ENCODE assay signal across 8 cellular contexts in genomic region chr20:50111120-50111828, GRCh38. TPM values are rescaled to one million over a fixed set of nuclear protein-coding genes. Genes with fewer than 3 reads are reported as not detected.
DNase-seq lines count a peak whose midpoint lies in the region; ATAC-seq, FAIRE-seq and TF ChIP-seq lines count a peak whose summit lies in the region.

No MANE protein-coding gene starts in this region.

- H3F3A ChIP-seq in Loucy (ENCODE audit: low read depth), result peaks cover 13% of the 10 kb centered on the region

- BruUV-seq in HepG2 (replicated peaks; lab: Mats Ljungman, UMichigan), result no TSS peak

- H3K9me3 Mint-ChIP-seq in stimulated activated naive B cell treated with anti-CD40 and anti-IgM and Interleukin-4, amounts not matched to agents 10 μg/mL and 1 μg/mL and 100 μg/mL, for 72 hours, result peaks cover 0 to under 1% of the 10 kb centered on the region in 2 donors

- 45% methylated on average over 10 of the region's 10 CpGs for WGBS in HepG2 (ENCODE audit: low lambda C conversion rate)

- no peak for ATAC-seq in HepG2
- no peak for ATAC-seq in stimulated activated naive B cell treated with anti-CD40 and anti-IgM and Interleukin-4, amounts not matched to agents 10 μg/mL and 1 μg/mL and 100 μg/mL, for 72 hours (replicated peaks)

- peak overlapping the region; percentile 98 for H3K4me2 ChIP-seq in Loucy (ENCODE audit: low read depth, low read length, poor library complexity, severe bottlenecking)
- H3K4me2 ChIP-seq in HepG2 (ENCODE audit: low read depth, low read length), result peak overlapping the region; percentile 92

- H4K20me1 ChIP-seq in Loucy (ENCODE audit: insufficient read depth, low read length, poor library complexity, severe bottlenecking), result peaks cover 59% of the 10 kb centered on the region
- peaks cover 58% of the 10 kb centered on the region for H4K20me1 ChIP-seq in HepG2 (ENCODE audit: insufficient read depth, low read length)

- H3K27ac ChIP-seq in HepG2 (ENCODE audit: extremely low read length, insufficient read depth, low read length), result no peak overlapping the region

- FAIRE-seq in HepG2 (lab: Jason Lieb, UNC) (no peak), frontal cortex (lab: Jason Lieb, UNC) (no peak)

- no peak for TF ChIP-seq POLR2A in HepG2 (IDR thresholded peaks at IDR 0.05; ENCODE audit: insufficient read depth in 1 of 2, low read depth in 2 of 2, low read length in 2 of 2)

- H3K27me3 Mint-ChIP-seq in stimulated activated naive B cell treated with anti-CD40 and anti-IgM and Interleukin-4, amounts not matched to agents 10 μg/mL and 1 μg/mL and 100 μg/mL, for 72 hours, result no peaks in the 10 kb centered on the region

- TF ChIP-seq CTCF in AG10803 (conservative IDR thresholded peaks at IDR 0.05; ENCODE audit: low read length) (no peak), Loucy (conservative IDR thresholded peaks at IDR 0.05; ENCODE audit: low read length) (no peak), HepG2 (CRISPR knock-in tag; IDR thresholded peaks at IDR 0.05) (no peak)

- DNase-seq in AG10803 (ENCODE audit: low read depth) (peak; percentile 44), adipocyte (ENCODE audit: low read depth) (peak; percentile 85), HepG2 (ENCODE audit: low spot score) (no peak), frontal cortex (ENCODE audit: low spot score in 2 of 2) (no peak), C1 segment of cervical spinal cord (lab: John Stamatoyannopoulos, UW) (no peak), NCI-H446 treated with DMSO at 0.1 percent for 48 hours (lab: John Stamatoyannopoulos, UW) (no peak)
- DNase-seq in stimulated activated naive B cell treated with anti-CD40 and anti-IgM and Interleukin-4, amounts not matched to agents 10 μg/mL and 1 μg/mL and 100 μg/mL, for 72 hours, result no peak

- TF ChIP-seq EP300 in HepG2 (IDR thresholded peaks at IDR 0.05; ENCODE audit: low read depth in 2 of 2, low read length in 2 of 2), result no peak
- no peak for TF ChIP-seq EP300 in HepG2 (CRISPR knock-in tag; IDR thresholded peaks at IDR 0.05; ENCODE audit: borderline replicate concordance)

- H3K9me2 ChIP-seq in Loucy (replicated peaks; ENCODE audit: low read depth, low read length), result no peaks in the 10 kb centered on the region

- H3K9ac ChIP-seq in Loucy (ENCODE audit: low read depth, low read length, poor library complexity, severe bottlenecking), result peak overlapping the region; percentile 79
- peak overlapping the region; percentile 95 for H3K9ac ChIP-seq in adipocyte (ENCODE audit: low read length)
- peak overlapping the region; percentile 92 for H3K9ac ChIP-seq in HepG2 (ENCODE audit: insufficient read depth, low read depth, low read length)

- H3K4me3 ChIP-seq in AG10803 (ENCODE audit: low read length) (peak overlapping the region; percentile 88), Loucy (ENCODE audit: low read length, poor library complexity, severe bottlenecking) (peak overlapping the region; percentile 95), adipocyte (ENCODE audit: low read length) (peak overlapping the region; percentile 96), HepG2 (replicated peaks in 1 of 3; ENCODE audit: insufficient read depth in 1 of 3, low read depth in 2 of 3, low read length in 3 of 3) (peak overlapping the region; percentile 94 to 96 (median 94))

- intact Hi-C loops in HepG2 (cut with micrococcal nuclease; ENCODE audit: unreplicated experiment), result loop anchor here (5.0 kb wide), 1 partner anchor 351 kb away; no protein-coding TSS in a partner anchor

- peaks cover 22 to 34% of the 10 kb centered on the region in 2 donors for H3K36me3 Mint-ChIP-seq in stimulated activated naive B cell treated with anti-CD40 and anti-IgM and Interleukin-4, amounts not matched to agents 10 μg/mL and 1 μg/mL and 100 μg/mL, for 72 hours

- H3K9me3 ChIP-seq in Loucy (ENCODE audit: insufficient read depth, low read depth, low read length), result no peaks in the 10 kb centered on the region
- H3K9me3 ChIP-seq in adipocyte (ENCODE audit: control insufficient read depth, low read length), result no peaks in the 10 kb centered on the region
- H3K9me3 ChIP-seq in HepG2 (ENCODE audit: low read length), result no peaks in the 10 kb centered on the region

- H3K79me2 ChIP-seq in Loucy (ENCODE audit: insufficient read depth, low read length) (peaks cover 78% of the 10 kb centered on the region), HepG2 (ENCODE audit: insufficient read depth, low read length) (peaks cover 83% of the 10 kb centered on the region)

- H3K4me3 Mint-ChIP-seq in stimulated activated naive B cell treated with anti-CD40 and anti-IgM and Interleukin-4, amounts not matched to agents 10 μg/mL and 1 μg/mL and 100 μg/mL, for 72 hours, result peak overlapping the region; percentile 90 to 100

- in situ Hi-C loops in HepG2 (cut with HindIII; ENCODE audit: extremely low pct_ligation_motif_present, low pct_unique_long_range_greater_than_20kb), result loop anchor here (10.0 kb wide), 1 partner anchor 474 kb away; no protein-coding TSS in a partner anchor

- peaks cover 62 to 88% of the 10 kb centered on the region in 2 donors for H3K4me1 Mint-ChIP-seq in stimulated activated naive B cell treated with anti-CD40 and anti-IgM and Interleukin-4, amounts not matched to agents 10 μg/mL and 1 μg/mL and 100 μg/mL, for 72 hours

- H3K27me3 ChIP-seq in Loucy (ENCODE audit: insufficient read depth, low read length, poor library complexity, severe bottlenecking) (no peaks in the 10 kb centered on the region), adipocyte (replicated peaks; ENCODE audit: control insufficient read depth, insufficient read depth, low read length) (no peaks in the 10 kb centered on the region), HepG2 (ENCODE audit: control insufficient read depth in 1 of 2, insufficient read depth in 2 of 2, low read length in 2 of 2) (no peaks in the 10 kb centered on the region; a peak in 1 of 5 replicates)

- CTCF ChIA-PET in HepG2 (lab: Yijun Ruan, JAX; ENCODE audit: low intra/inter-chr PET ratio, low total read pairs), result no interaction called here

- no peaks in the 10 kb centered on the region for H3K36me3 ChIP-seq in Loucy (ENCODE audit: insufficient read depth, low read length)
- H3K36me3 ChIP-seq in adipocyte (ENCODE audit: control insufficient read depth, insufficient read depth, low read length, severe bottlenecking), result peaks cover 6% of the 10 kb centered on the region
- H3K36me3 ChIP-seq in HepG2 (replicated peaks in 1 of 2; ENCODE audit: control insufficient read depth in 1 of 2, insufficient read depth in 2 of 2, low read length in 2 of 2), result peaks cover 11 to 14% of the 10 kb centered on the region in 2 experiments; a peak in 4 of 5 replicates

- H3K4me1 ChIP-seq in Loucy (ENCODE audit: insufficient read depth, low read length, poor library complexity, severe bottlenecking) (peaks cover 69% of the 10 kb centered on the region), adipocyte (ENCODE audit: control insufficient read depth, insufficient read depth, low read length) (peaks cover 62% of the 10 kb centered on the region), HepG2 (ENCODE audit: insufficient read depth, low read length) (peaks cover 79% of the 10 kb centered on the region)

- H3K27ac Mint-ChIP-seq in stimulated activated naive B cell treated with anti-CD40 and anti-IgM and Interleukin-4, amounts not matched to agents 10 μg/mL and 1 μg/mL and 100 μg/mL, for 72 hours, result peak overlapping the region; percentile 99

- TF ChIP-seq RAD21 in HepG2 (CRISPR knock-in tag; IDR thresholded peaks at IDR 0.05), result no peak

- POLR2A ChIA-PET in HepG2 (lab: Yijun Ruan, JAX), result interaction anchor here (1.0 kb wide), 1 partner anchor 22 kb away, joined by 3 read pairs; no protein-coding TSS in a partner anchor

- no peak overlapping the region for H2AFZ ChIP-seq in Loucy (ENCODE audit: low read length)
- H2AFZ ChIP-seq in HepG2 (ENCODE audit: low read length), result no peak overlapping the region

RNA-seq across cellular contexts. Expression of gene UBE2V1, which starts 1.7 kb away (rescaled TPM):
- total RNA-seq in HepG2 (2016; rRNA removed; fragmentation: Illumina TruSeq; extraction: Trizol) (81.3 and 85.1 TPM in 2 replicates), frontal cortex (20.0 TPM)
- total RNA-seq in HepG2 (2016; cell fraction: cytosol; rRNA removed; fragmentation: Illumina TruSeq; extraction: Trizol; ENCODE audit: low read depth), result 39.8 and 41.0 TPM in 2 replicates
- total RNA-seq in HepG2 (2016; cell fraction: insoluble cytoplasmic fraction; rRNA removed; fragmentation: Illumina TruSeq; extraction: Trizol), result 75.7 and 82.4 TPM in 2 replicates
- total RNA-seq in HepG2 (2016; cell fraction: membrane; rRNA removed; fragmentation: Illumina TruSeq; extraction: Trizol), result 77.9 and 85.1 TPM in 2 replicates
- total RNA-seq in HepG2 (2016; cell fraction: nucleus; rRNA removed; fragmentation: Illumina TruSeq; extraction: Trizol), result 90.9 and 96.1 TPM in 2 replicates
- 102 and 132 TPM in 2 replicates for polyA plus RNA-seq in HepG2 (2011; rRNA removed)
- 86.6 and 115 TPM in 2 replicates for polyA plus RNA-seq in HepG2 (2011; cell fraction: cytosol; rRNA removed)
- 112 and 127 TPM in 2 replicates for polyA plus RNA-seq in HepG2 (2011; cell fraction: nucleus; rRNA removed)
- 131 and 175 TPM in 2 replicates for polyA plus RNA-seq in HepG2 (2012)
- polyA plus RNA-seq in HepG2 (2016; cell fraction: cytosol; fragmentation: Illumina TruSeq; extraction: Trizol; ENCODE audit: low read depth), result 88.5 and 88.7 TPM in 2 replicates
- polyA plus RNA-seq in HepG2 (2016; cell fraction: insoluble cytoplasmic fraction; fragmentation: Illumina TruSeq; extraction: Trizol; ENCODE audit: low read depth), result 203 and 260 TPM in 2 replicates
- 179 and 185 TPM in 2 replicates for polyA plus RNA-seq in HepG2 (2016; cell fraction: membrane; fragmentation: Illumina TruSeq; extraction: Trizol; ENCODE audit: low read depth)
- polyA plus RNA-seq in HepG2 (2016; cell fraction: nucleus; fragmentation: Illumina TruSeq; extraction: Trizol; ENCODE audit: insufficient read depth, low read depth), result 152 and 171 TPM in 2 replicates
- 54.3 and 62.1 TPM in 2 replicates for polyA minus RNA-seq in HepG2 (2011; rRNA and poly(A)+ RNA removed; ENCODE audit: low replicate concordance)
- 50.5 and 51.3 TPM in 2 replicates for polyA minus RNA-seq in HepG2 (2011; cell fraction: cytosol; rRNA and poly(A)+ RNA removed)
- 273 and 299 TPM in 2 replicates for polyA minus RNA-seq in HepG2 (2011; cell fraction: nucleus; rRNA and poly(A)+ RNA removed)

RNA-seq across cellular contexts. Expression of gene PEDS1, which starts 42.2 kb away (rescaled TPM):
- total RNA-seq in HepG2 (2016; rRNA removed; fragmentation: Illumina TruSeq; extraction: Trizol), result 21.4 and 30.5 TPM in 2 replicates
- 17.9 and 19.8 TPM in 2 replicates for total RNA-seq in HepG2 (2016; cell fraction: cytosol; rRNA removed; fragmentation: Illumina TruSeq; extraction: Trizol; ENCODE audit: low read depth)
- 16.4 and 29.4 TPM in 2 replicates for total RNA-seq in HepG2 (2016; cell fraction: insoluble cytoplasmic fraction; rRNA removed; fragmentation: Illumina TruSeq; extraction: Trizol)
- 40.2 and 46.0 TPM in 2 replicates for total RNA-seq in HepG2 (2016; cell fraction: membrane; rRNA removed; fragmentation: Illumina TruSeq; extraction: Trizol)
- 19.8 and 24.1 TPM in 2 replicates for total RNA-seq in HepG2 (2016; cell fraction: nucleus; rRNA removed; fragmentation: Illumina TruSeq; extraction: Trizol)
- 93.9 and 105 TPM in 2 replicates for polyA plus RNA-seq in HepG2 (2011; rRNA removed)
- 58.6 and 81.5 TPM in 2 replicates for polyA plus RNA-seq in HepG2 (2011; cell fraction: cytosol; rRNA removed)
- 45.3 and 46.9 TPM in 2 replicates for polyA plus RNA-seq in HepG2 (2011; cell fraction: nucleus; rRNA removed)
- polyA plus RNA-seq in HepG2 (2012), result 29.0 and 44.1 TPM in 2 replicates
- 31.6 and 35.7 TPM in 2 replicates for polyA plus RNA-seq in HepG2 (2016; cell fraction: cytosol; fragmentation: Illumina TruSeq; extraction: Trizol; ENCODE audit: low read depth)
- polyA plus RNA-seq in HepG2 (2016; cell fraction: insoluble cytoplasmic fraction; fragmentation: Illumina TruSeq; extraction: Trizol; ENCODE audit: low read depth), result 33.1 and 37.1 TPM in 2 replicates
- 65.7 and 67.3 TPM in 2 replicates for polyA plus RNA-seq in HepG2 (2016; cell fraction: membrane; fragmentation: Illumina TruSeq; extraction: Trizol; ENCODE audit: low read depth)
- polyA plus RNA-seq in HepG2 (2016; cell fraction: nucleus; fragmentation: Illumina TruSeq; extraction: Trizol; ENCODE audit: insufficient read depth, low read depth), result 60.4 and 64.9 TPM in 2 replicates
- 171 and 190 TPM in 2 replicates for polyA minus RNA-seq in HepG2 (2011; rRNA and poly(A)+ RNA removed; ENCODE audit: low replicate concordance)
- 44.9 and 49.0 TPM in 2 replicates for polyA minus RNA-seq in HepG2 (2011; cell fraction: cytosol; rRNA and poly(A)+ RNA removed)
- 12.5 and 14.5 TPM in 2 replicates for polyA minus RNA-seq in HepG2 (2011; cell fraction: nucleus; rRNA and poly(A)+ RNA removed)
- 9.4 TPM for total RNA-seq in frontal cortex

Comparison
In these comparisons a context has a peak if more than half of its experiments do, and no peak if none do; other contexts are left out.
1. DNase-seq: peak in AG10803 (single experiment) and adipocyte (single experiment); none in HepG2 (single experiment), stimulated activated naive B cell treated with anti-CD40 and anti-IgM and Interleukin-4, amounts not matched to agents 10 μg/mL and 1 μg/mL and 100 μg/mL, for 72 hours (single experiment), frontal cortex (0 of 2), C1 segment of cervical spinal cord (0 of 14) and NCI-H446 treated with DMSO at 0.1 percent for 48 hours (single experiment).
2. Peak in every context shown above with its lines, with median percentiles within 50 percentile points of each other: H3K4me3 ChIP-seq and H3K9ac ChIP-seq.